In genomic region chr2:11132036-11132671, GRCh38 we compare ENCODE assay signal across 1 cellular context.
TF ChIP-seq lines count a peak whose summit lies in the region.

No MANE protein-coding gene starts in this region.

TF ChIP-seq in HepG2, 621 proteins besides CTCF, POLR2A, EP300 and RAD21 (continued from another document):
- TF ChIP-seq HIC2 (CRISPR knock-in tag; IDR thresholded peaks at IDR 0.05; ENCODE audit: low read depth) (peak; percentile 9; the same call in 1 of the 2 replicates), ZNF891 (CRISPR knock-in tag; IDR thresholded peaks at IDR 0.05) (peak; percentile 57; the same call in 1 of the 2 replicates), ZNF558 (CRISPR knock-in tag; IDR thresholded peaks at IDR 0.05; ENCODE audit: borderline replicate concordance) (peak; percentile 22; the same call in 1 of the 2 replicates), IKZF4 (CRISPR knock-in tag; IDR thresholded peaks at IDR 0.05; ENCODE audit: borderline replicate concordance, low read depth, not compliant biosample characterization) (peak; percentile 14), NAIF1 (CRISPR knock-in tag; IDR thresholded peaks at IDR 0.05; ENCODE audit: borderline replicate concordance) (no peak), NRL (CRISPR knock-in tag; IDR thresholded peaks at IDR 0.05; ENCODE audit: borderline replicate concordance) (peak; percentile 46; the same call in 1 of the 2 replicates), FOXO4 (CRISPR knock-in tag; conservative IDR thresholded peaks at IDR 0.05) (no peak), ZNF280B (CRISPR knock-in tag; IDR thresholded peaks at IDR 0.05; ENCODE audit: borderline replicate concordance) (peak; percentile 21; the same call in 1 of the 2 replicates), ZNF205 (CRISPR knock-in tag; IDR thresholded peaks at IDR 0.05) (0 out of 2 replicates have a peak, but pooled peaks have one; percentile 1), ZNF746 (CRISPR knock-in tag; IDR thresholded peaks at IDR 0.05) (0 out of 2 replicates have a peak, but pooled peaks have one; percentile 15), CCDC6 (CRISPR knock-in tag; IDR thresholded peaks at IDR 0.05) (no peak)
- TF ChIP-seq, protein P1, sequence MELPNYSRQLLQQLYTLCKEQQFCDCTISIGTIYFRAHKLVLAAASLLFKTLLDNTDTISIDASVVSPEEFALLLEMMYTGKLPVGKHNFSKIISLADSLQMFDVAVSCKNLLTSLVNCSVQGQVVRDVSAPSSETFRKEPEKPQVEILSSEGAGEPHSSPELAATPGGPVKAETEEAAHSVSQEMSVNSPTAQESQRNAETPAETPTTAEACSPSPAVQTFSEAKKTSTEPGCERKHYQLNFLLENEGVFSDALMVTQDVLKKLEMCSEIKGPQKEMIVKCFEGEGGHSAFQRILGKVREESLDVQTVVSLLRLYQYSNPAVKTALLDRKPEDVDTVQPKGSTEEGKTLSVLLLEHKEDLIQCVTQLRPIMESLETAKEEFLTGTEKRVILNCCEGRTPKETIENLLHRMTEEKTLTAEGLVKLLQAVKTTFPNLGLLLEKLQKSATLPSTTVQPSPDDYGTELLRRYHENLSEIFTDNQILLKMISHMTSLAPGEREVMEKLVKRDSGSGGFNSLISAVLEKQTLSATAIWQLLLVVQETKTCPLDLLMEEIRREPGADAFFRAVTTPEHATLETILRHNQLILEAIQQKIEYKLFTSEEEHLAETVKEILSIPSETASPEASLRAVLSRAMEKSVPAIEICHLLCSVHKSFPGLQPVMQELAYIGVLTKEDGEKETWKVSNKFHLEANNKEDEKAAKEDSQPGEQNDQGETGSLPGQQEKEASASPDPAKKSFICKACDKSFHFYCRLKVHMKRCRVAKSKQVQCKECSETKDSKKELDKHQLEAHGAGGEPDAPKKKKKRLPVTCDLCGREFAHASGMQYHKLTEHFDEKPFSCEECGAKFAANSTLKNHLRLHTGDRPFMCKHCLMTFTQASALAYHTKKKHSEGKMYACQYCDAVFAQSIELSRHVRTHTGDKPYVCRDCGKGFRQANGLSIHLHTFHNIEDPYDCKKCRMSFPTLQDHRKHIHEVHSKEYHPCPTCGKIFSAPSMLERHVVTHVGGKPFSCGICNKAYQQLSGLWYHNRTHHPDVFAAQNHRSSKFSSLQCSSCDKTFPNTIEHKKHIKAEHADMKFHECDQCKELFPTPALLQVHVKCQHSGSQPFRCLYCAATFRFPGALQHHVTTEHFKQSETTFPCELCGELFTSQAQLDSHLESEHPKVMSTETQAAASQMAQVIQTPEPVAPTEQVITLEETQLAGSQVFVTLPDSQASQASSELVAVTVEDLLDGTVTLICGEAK (IDR thresholded peaks at IDR 0.05), result no peak
- TF ChIP-seq, protein P1 (CRISPR knock-in tag; IDR thresholded peaks at IDR 0.05), result peak; percentile 56; the same call in 1 of the 2 replicates
- TF ChIP-seq, protein P2, sequence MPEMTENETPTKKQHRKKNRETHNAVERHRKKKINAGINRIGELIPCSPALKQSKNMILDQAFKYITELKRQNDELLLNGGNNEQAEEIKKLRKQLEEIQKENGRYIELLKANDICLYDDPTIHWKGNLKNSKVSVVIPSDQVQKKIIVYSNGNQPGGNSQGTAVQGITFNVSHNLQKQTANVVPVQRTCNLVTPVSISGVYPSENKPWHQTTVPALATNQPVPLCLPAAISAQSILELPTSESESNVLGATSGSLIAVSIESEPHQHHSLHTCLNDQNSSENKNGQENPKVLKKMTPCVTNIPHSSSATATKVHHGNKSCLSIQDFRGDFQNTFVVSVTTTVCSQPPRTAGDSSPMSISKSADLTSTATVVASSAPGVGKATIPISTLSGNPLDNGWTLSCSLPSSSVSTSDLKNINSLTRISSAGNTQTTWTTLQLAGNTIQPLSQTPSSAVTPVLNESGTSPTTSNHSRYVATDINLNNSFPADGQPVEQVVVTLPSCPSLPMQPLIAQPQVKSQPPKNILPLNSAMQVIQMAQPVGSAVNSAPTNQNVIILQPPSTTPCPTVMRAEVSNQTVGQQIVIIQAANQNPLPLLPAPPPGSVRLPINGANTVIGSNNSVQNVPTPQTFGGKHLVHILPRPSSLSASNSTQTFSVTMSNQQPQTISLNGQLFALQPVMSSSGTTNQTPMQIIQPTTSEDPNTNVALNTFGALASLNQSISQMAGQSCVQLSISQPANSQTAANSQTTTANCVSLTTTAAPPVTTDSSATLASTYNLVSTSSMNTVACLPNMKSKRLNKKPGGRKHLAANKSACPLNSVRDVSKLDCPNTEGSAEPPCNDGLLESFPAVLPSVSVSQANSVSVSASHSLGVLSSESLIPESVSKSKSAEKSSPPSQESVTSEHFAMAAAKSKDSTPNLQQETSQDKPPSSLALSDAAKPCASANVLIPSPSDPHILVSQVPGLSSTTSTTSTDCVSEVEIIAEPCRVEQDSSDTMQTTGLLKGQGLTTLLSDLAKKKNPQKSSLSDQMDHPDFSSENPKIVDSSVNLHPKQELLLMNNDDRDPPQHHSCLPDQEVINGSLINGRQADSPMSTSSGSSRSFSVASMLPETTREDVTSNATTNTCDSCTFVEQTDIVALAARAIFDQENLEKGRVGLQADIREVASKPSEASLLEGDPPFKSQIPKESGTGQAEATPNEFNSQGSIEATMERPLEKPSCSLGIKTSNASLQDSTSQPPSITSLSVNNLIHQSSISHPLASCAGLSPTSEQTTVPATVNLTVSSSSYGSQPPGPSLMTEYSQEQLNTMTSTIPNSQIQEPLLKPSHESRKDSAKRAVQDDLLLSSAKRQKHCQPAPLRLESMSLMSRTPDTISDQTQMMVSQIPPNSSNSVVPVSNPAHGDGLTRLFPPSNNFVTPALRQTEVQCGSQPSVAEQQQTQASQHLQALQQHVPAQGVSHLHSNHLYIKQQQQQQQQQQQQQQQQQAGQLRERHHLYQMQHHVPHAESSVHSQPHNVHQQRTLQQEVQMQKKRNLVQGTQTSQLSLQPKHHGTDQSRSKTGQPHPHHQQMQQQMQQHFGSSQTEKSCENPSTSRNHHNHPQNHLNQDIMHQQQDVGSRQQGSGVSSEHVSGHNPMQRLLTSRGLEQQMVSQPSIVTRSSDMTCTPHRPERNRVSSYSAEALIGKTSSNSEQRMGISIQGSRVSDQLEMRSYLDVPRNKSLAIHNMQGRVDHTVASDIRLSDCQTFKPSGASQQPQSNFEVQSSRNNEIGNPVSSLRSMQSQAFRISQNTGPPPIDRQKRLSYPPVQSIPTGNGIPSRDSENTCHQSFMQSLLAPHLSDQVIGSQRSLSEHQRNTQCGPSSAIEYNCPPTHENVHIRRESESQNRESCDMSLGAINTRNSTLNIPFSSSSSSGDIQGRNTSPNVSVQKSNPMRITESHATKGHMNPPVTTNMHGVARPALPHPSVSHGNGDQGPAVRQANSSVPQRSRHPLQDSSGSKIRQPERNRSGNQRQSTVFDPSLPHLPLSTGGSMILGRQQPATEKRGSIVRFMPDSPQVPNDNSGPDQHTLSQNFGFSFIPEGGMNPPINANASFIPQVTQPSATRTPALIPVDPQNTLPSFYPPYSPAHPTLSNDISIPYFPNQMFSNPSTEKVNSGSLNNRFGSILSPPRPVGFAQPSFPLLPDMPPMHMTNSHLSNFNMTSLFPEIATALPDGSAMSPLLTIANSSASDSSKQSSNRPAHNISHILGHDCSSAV (CRISPR knock-in tag; IDR thresholded peaks at IDR 0.05; ENCODE audit: borderline replicate concordance), result peak; percentile 9; the same call in 1 of the 2 replicates
- TF ChIP-seq, protein P3, sequence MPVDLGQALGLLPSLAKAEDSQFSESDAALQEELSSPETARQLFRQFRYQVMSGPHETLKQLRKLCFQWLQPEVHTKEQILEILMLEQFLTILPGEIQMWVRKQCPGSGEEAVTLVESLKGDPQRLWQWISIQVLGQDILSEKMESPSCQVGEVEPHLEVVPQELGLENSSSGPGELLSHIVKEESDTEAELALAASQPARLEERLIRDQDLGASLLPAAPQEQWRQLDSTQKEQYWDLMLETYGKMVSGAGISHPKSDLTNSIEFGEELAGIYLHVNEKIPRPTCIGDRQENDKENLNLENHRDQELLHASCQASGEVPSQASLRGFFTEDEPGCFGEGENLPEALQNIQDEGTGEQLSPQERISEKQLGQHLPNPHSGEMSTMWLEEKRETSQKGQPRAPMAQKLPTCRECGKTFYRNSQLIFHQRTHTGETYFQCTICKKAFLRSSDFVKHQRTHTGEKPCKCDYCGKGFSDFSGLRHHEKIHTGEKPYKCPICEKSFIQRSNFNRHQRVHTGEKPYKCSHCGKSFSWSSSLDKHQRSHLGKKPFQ (CRISPR knock-in tag; IDR thresholded peaks at IDR 0.05; ENCODE audit: insufficient replicate concordance), result peak; percentile 57
